8 cellular contexts compared by ENCODE assay signal in genomic region chr19:49851456-49852259, GRCh38. TPM values are rescaled to one million over a fixed set of nuclear protein-coding genes. Genes with fewer than 3 reads are reported as not detected.
DNase-seq lines count a peak whose midpoint lies in the region; ATAC-seq and TF ChIP-seq lines count a peak whose summit lies in the region.

No MANE protein-coding gene starts in this region.

- TF ChIP-seq CTCF in endothelial cell (IDR thresholded peaks at IDR 0.05; ENCODE audit: unreplicated experiment): no peak

- H3K27me3 Mint-ChIP-seq in endothelial cell (ENCODE audit: unreplicated experiment): peaks cover 35% of the 10 kb centered on the region
- no peaks in the 10 kb centered on the region for H3K27me3 Mint-ChIP-seq in natural killer cell treated with Interleukin-12 subunit alpha and Interleukin-12 subunit beta and Interleukin-15 and Interleukin-18, amount 100 ng/mL, for 72 hours

- H3K4me1 Mint-ChIP-seq in endothelial cell (ENCODE audit: unreplicated experiment): peaks cover 25% of the 10 kb centered on the region
- H3K4me1 Mint-ChIP-seq in natural killer cell treated with Interleukin-12 subunit alpha and Interleukin-12 subunit beta and Interleukin-15 and Interleukin-18, amount 100 ng/mL, for 72 hours (ENCODE audit: low read depth in 2 of 2): peaks cover 32 to 33% of the 10 kb centered on the region in 2 donors

- DNase-seq in Daoy (ENCODE audit: low read depth): peak; percentile 33
- DNase-seq in activated CD4-positive, alpha-beta T cell treated with anti-CD3 and anti-CD28 coated beads, Interleukin-2, amount 50 U/mL, for 1 hour: peak; percentile 32
- peak; percentile 53 for DNase-seq in endothelial cell (ENCODE audit: low spot score)
- no peak for DNase-seq in natural killer cell treated with Interleukin-12 subunit alpha and Interleukin-12 subunit beta and Interleukin-15 and Interleukin-18, amount 100 ng/mL, for 72 hours (ENCODE audit: low spot score)
- no peak for DNase-seq in SHP77 treated with DMSO at 0.1 percent for 48 hours (lab: John Stamatoyannopoulos, UW)
- DNase-seq in GF-D8 (lab: John Stamatoyannopoulos, UW): no peak

- peaks cover 31% of the 10 kb centered on the region for H3K36me3 Mint-ChIP-seq in endothelial cell (ENCODE audit: low read depth, unreplicated experiment)
- H3K36me3 Mint-ChIP-seq in natural killer cell treated with Interleukin-12 subunit alpha and Interleukin-12 subunit beta and Interleukin-15 and Interleukin-18, amount 100 ng/mL, for 72 hours: peaks cover 6% of the 10 kb centered on the region

- peak overlapping the region; percentile 93 for H3K4me3 Mint-ChIP-seq in endothelial cell (ENCODE audit: unreplicated experiment)
- H3K4me3 Mint-ChIP-seq in natural killer cell treated with Interleukin-12 subunit alpha and Interleukin-12 subunit beta and Interleukin-15 and Interleukin-18, amount 100 ng/mL, for 72 hours: peak overlapping the region; percentile 87

- ATAC-seq in HG03196 (IDR thresholded peaks at IDR 0.05; ENCODE audit: unreplicated experiment) (peak; percentile 9), GM21526 (IDR thresholded peaks at IDR 0.05; ENCODE audit: low FRiP score, unreplicated experiment) (no peak)
- ATAC-seq in natural killer cell treated with Interleukin-12 subunit alpha and Interleukin-12 subunit beta and Interleukin-15 and Interleukin-18, amount 100 ng/mL, for 72 hours: peak in 1 of 2 donors; percentile 3

- H3K9me3 Mint-ChIP-seq in endothelial cell (ENCODE audit: unreplicated experiment): no peaks in the 10 kb centered on the region
- H3K9me3 Mint-ChIP-seq in natural killer cell treated with Interleukin-12 subunit alpha and Interleukin-12 subunit beta and Interleukin-15 and Interleukin-18, amount 100 ng/mL, for 72 hours: peaks cover 3% of the 10 kb centered on the region

- H3K27ac Mint-ChIP-seq in endothelial cell (ENCODE audit: unreplicated experiment): peak overlapping the region; percentile 88
- peak overlapping the region; percentile 60 to 75 for H3K27ac Mint-ChIP-seq in natural killer cell treated with Interleukin-12 subunit alpha and Interleukin-12 subunit beta and Interleukin-15 and Interleukin-18, amount 100 ng/mL, for 72 hours

RNA-seq across cellular contexts. Expression of gene PTOV1, which starts 0.7 kb away (rescaled TPM):
- 61.2 and 67.8 TPM in 2 replicates for total RNA-seq in Daoy (2014; rRNA removed; shearing (Covaris generic))
- 231 TPM for total RNA-seq in endothelial cell (ENCODE audit: unreplicated experiment)
- total RNA-seq in natural killer cell treated with Interleukin-12 subunit alpha and Interleukin-12 subunit beta and Interleukin-15 and Interleukin-18, amount 100 ng/mL, for 72 hours: 10 to 100 TPM; 64.6 to 78.0 TPM

RNA-seq across cellular contexts. Expression of gene PNKP, which starts 15.7 kb away (rescaled TPM):
- 36.9 and 38.4 TPM in 2 replicates for total RNA-seq in Daoy (2014; rRNA removed; shearing (Covaris generic))
- 96.0 TPM for total RNA-seq in endothelial cell (ENCODE audit: unreplicated experiment)
- total RNA-seq in natural killer cell treated with Interleukin-12 subunit alpha and Interleukin-12 subunit beta and Interleukin-15 and Interleukin-18, amount 100 ng/mL, for 72 hours: 100 to 1,000 TPM; 146 to 205 TPM

RNA-seq across cellular contexts. Expression of gene AKT1S1, which starts 25.5 kb away (rescaled TPM):
- 9.6 and 10.5 TPM in 2 replicates for total RNA-seq in Daoy (2014; rRNA removed; shearing (Covaris generic))
- 48.2 TPM for total RNA-seq in endothelial cell (ENCODE audit: unreplicated experiment)
- total RNA-seq in natural killer cell treated with Interleukin-12 subunit alpha and Interleukin-12 subunit beta and Interleukin-15 and Interleukin-18, amount 100 ng/mL, for 72 hours: 10 to 100 TPM; 16.8 to 32.1 TPM

RNA-seq across cellular contexts. Expression of gene TBC1D17, which starts 25.8 kb away (rescaled TPM):
- 5.9 and 8.1 TPM in 2 replicates for total RNA-seq in Daoy (2014; rRNA removed; shearing (Covaris generic))
- 36.8 TPM for total RNA-seq in endothelial cell (ENCODE audit: unreplicated experiment)
- total RNA-seq in natural killer cell treated with Interleukin-12 subunit alpha and Interleukin-12 subunit beta and Interleukin-15 and Interleukin-18, amount 100 ng/mL, for 72 hours: 10 to 100 TPM; 26.0 to 34.0 TPM

RNA-seq across cellular contexts. Expression of gene MED25, which starts 33.6 kb away (rescaled TPM):
- total RNA-seq in Daoy (2014; rRNA removed; shearing (Covaris generic)): 17.8 and 29.9 TPM in 2 replicates
- 117 TPM for total RNA-seq in endothelial cell (ENCODE audit: unreplicated experiment)
- 10 to 100 TPM; 48.0 to 64.6 TPM for total RNA-seq in natural killer cell treated with Interleukin-12 subunit alpha and Interleukin-12 subunit beta and Interleukin-15 and Interleukin-18, amount 100 ng/mL, for 72 hours

Comparison
In these comparisons a context has a peak if more than half of its experiments do, and no peak if none do; other contexts are left out.
1. DNase-seq: peak in Daoy (single experiment), activated CD4-positive, alpha-beta T cell treated with anti-CD3 and anti-CD28 coated beads, Interleukin-2, amount 50 U/mL, for 1 hour (single experiment) and endothelial cell (single experiment); none in natural killer cell treated with Interleukin-12 subunit alpha and Interleukin-12 subunit beta and Interleukin-15 and Interleukin-18, amount 100 ng/mL, for 72 hours (single experiment), SHP77 treated with DMSO at 0.1 percent for 48 hours (single experiment) and GF-D8 (single experiment).